8 cellular contexts compared by ENCODE assay signal in genomic region chr19:45485301-45486077, GRCh38. TPM values are rescaled to one million over a fixed set of nuclear protein-coding genes. Genes with fewer than 3 reads are reported as not detected.
A peak's percentile ranks its signal among the peaks of the same experiment; 100 is the strongest.
DNase-seq lines count a peak whose midpoint lies in the region; ATAC-seq and TF ChIP-seq lines count a peak whose summit lies in the region.

No MANE protein-coding gene starts in this region.

- intact Hi-C loops in vagina (cut with DNase I): no loop called here

- no peaks in the 10 kb centered on the region for H3K36me3 ChIP-seq in right atrium auricular region
- H3K36me3 ChIP-seq in vagina: no peaks in the 10 kb centered on the region

- peaks cover 11% of the 10 kb centered on the region for H3K4me1 Mint-ChIP-seq in T-helper 1 cell treated with Interleukin-12 subunit alpha and Interleukin-12 subunit beta and Interleukin-4 antibody, amounts not matched to agents 30 μg/mL and 1 μg/mL, for 36 hours (ENCODE audit: low read depth)

- peak overlapping the region; percentile 81 for H3K27ac Mint-ChIP-seq in T-helper 1 cell treated with Interleukin-12 subunit alpha and Interleukin-12 subunit beta and Interleukin-4 antibody, amounts not matched to agents 30 μg/mL and 1 μg/mL, for 36 hours

- TF ChIP-seq POLR2A in vagina (IDR thresholded peaks at IDR 0.05): no peak

- no peaks in the 10 kb centered on the region for H3K36me3 Mint-ChIP-seq in T-helper 1 cell treated with Interleukin-12 subunit alpha and Interleukin-12 subunit beta and Interleukin-4 antibody, amounts not matched to agents 30 μg/mL and 1 μg/mL, for 36 hours (ENCODE audit: low read depth)

- TF ChIP-seq CTCF in GM13976 (IDR thresholded peaks at IDR 0.05; ENCODE audit: borderline replicate concordance, control extremely low read depth, extremely low read depth, insufficient read depth, missing control alignments) (peak; percentile 92), right atrium auricular region (IDR thresholded peaks at IDR 0.05) (peak; percentile 67 to 79), vagina (IDR thresholded peaks at IDR 0.05) (peak; percentile 79 to 90 (median 83))

- peak overlapping the region; percentile 89 to 93 for H3K27ac ChIP-seq in right atrium auricular region
- peak overlapping the region; percentile 94 for H3K27ac ChIP-seq in vagina

- H3K4me1 ChIP-seq in right atrium auricular region (peaks cover 0 to 4% of the 10 kb centered on the region in 2 donors), vagina (peaks cover 4% of the 10 kb centered on the region)

- H3K4me3 ChIP-seq in right atrium auricular region (peak overlapping the region; percentile 55 to 87), vagina (peak overlapping the region; percentile 67 to 80)

- peak; percentile 93 for ATAC-seq in HG02870 (IDR thresholded peaks at IDR 0.05; ENCODE audit: unreplicated experiment)

- peaks cover 4% of the 10 kb centered on the region for H3K27me3 Mint-ChIP-seq in T-helper 1 cell treated with Interleukin-12 subunit alpha and Interleukin-12 subunit beta and Interleukin-4 antibody, amounts not matched to agents 30 μg/mL and 1 μg/mL, for 36 hours (ENCODE audit: low read depth)

- DNase-seq in GM13976 (ENCODE audit: low spot score) (peak; percentile 94), NCI-H146 treated with DMSO at 0.1 percent for 48 hours (lab: John Stamatoyannopoulos, UW; ENCODE audit: unreplicated experiment) (peak; percentile 85), amygdala (lab: John Stamatoyannopoulos, UW) (peak in 55 of 56 donors; percentile 51 to 99 (median 91)), right atrium auricular region (ENCODE audit: low spot score) (peak; percentile 100), putamen (ENCODE audit: low spot score) (peak; percentile 94), vagina (ENCODE audit: extremely low spot score in 2 of 2) (peak in 1 of 2 donors; percentile 98)

- no peaks in the 10 kb centered on the region for H3K9me3 Mint-ChIP-seq in T-helper 1 cell treated with Interleukin-12 subunit alpha and Interleukin-12 subunit beta and Interleukin-4 antibody, amounts not matched to agents 30 μg/mL and 1 μg/mL, for 36 hours

- H3K27me3 ChIP-seq in right atrium auricular region (no peaks in the 10 kb centered on the region), vagina (no peaks in the 10 kb centered on the region)

- in situ Hi-C loops in GM13976 (cut with MboI; ENCODE audit: low sequenced_read_pairs, unreplicated experiment): no loop called here

- H3K9me3 ChIP-seq in right atrium auricular region: no peaks in the 10 kb centered on the region
- H3K9me3 ChIP-seq in vagina: no peaks in the 10 kb centered on the region

- H3K4me3 Mint-ChIP-seq in T-helper 1 cell treated with Interleukin-12 subunit alpha and Interleukin-12 subunit beta and Interleukin-4 antibody, amounts not matched to agents 30 μg/mL and 1 μg/mL, for 36 hours: peak overlapping the region; percentile 89

RNA-seq across cellular contexts. Expression of gene RTN2, which starts 11.4 kb away (rescaled TPM):
- total RNA-seq in right atrium auricular region: 10 to 100 TPM; 22.8 to 24.0 TPM
- total RNA-seq in vagina: 13.0 TPM

RNA-seq across cellular contexts. Expression of gene PPM1N, which starts 12.8 kb away (rescaled TPM):
- 1 to 10 TPM in 1 of 2 donors, not detected in 1; 1.8 TPM for total RNA-seq in right atrium auricular region
- 3.9 TPM for total RNA-seq in vagina

RNA-seq across cellular contexts. Expression of gene FOSB, which starts 17.7 kb away (rescaled TPM):
- total RNA-seq in right atrium auricular region: 10 to 100 TPM; 17.8 to 19.7 TPM
- total RNA-seq in vagina: 20.6 TPM

RNA-seq across cellular contexts. Expression of gene VASP, which starts 21.8 kb away (rescaled TPM):
- total RNA-seq in right atrium auricular region (10 to 100 TPM; 61.4 to 61.7 TPM), vagina (103 TPM)
